9 cellular contexts compared by ENCODE assay signal in genomic region chr15:70093070-70093469, GRCh38. TPM values are rescaled to one million over a fixed set of nuclear protein-coding genes. Genes with fewer than 3 reads are reported as not detected.
A peak's percentile ranks its signal among the peaks of the same experiment; 100 is the strongest.
DNase-seq lines count a peak whose midpoint lies in the region; ATAC-seq, FAIRE-seq and TF ChIP-seq lines count a peak whose summit lies in the region.
"Had no signal": no experiment of that assay in that cellular context is flagged by ENCODE, and none has a peak within 500 bp of the region (broad histone marks: within the 10 kb centered on the region; RNA-seq: fewer than 3 reads in every experiment).

No MANE protein-coding gene starts in this region.

- intact Hi-C loops in activated CD4-positive, alpha-beta memory T cell treated with anti-CD3 and anti-CD28 coated beads for 36 hours (cut with micrococcal nuclease), result no loop called here
- intact Hi-C loops in kidney (cut with DNase I), result no loop called here
- intact Hi-C loops in tibial artery (cut with DNase I; ENCODE audit: low total_unique reads), result loop anchor here (10.0 kb wide), 2 partner anchors 298 to 518 kb away; no protein-coding TSS in a partner anchor

- no peak for DNase-seq in activated T-cell treated with anti-CD3 and anti-CD28 coated beads, Interleukin-2, amount 50 U/mL, for 24 hours
- DNase-seq in activated T-cell treated with anti-CD3 and anti-CD28 coated beads for 4 hours (no peak), kidney (no peak), tibial artery (no peak)
- no peak for DNase-seq in activated CD4-positive, alpha-beta memory T cell treated with anti-CD3 and anti-CD28 coated beads for 36 hours
- DNase-seq: activated gamma-delta T cell had no signal

- FAIRE-seq in kidney (lab: Jason Lieb, UNC), result no peak

- CTCF ChIA-PET in activated CD4-positive, alpha-beta memory T cell treated with anti-CD3 and anti-CD28 coated beads for 36 hours (lab: Charles Lee), result no interaction called here

- H3K27ac ChIP-seq in kidney (ENCODE audit: low read depth in 2 of 2, low read length in 2 of 2) (peak overlapping the region; percentile 48 to 51), tibial artery (peak overlapping the region; percentile 1 to 97)

- H3K4me3 ChIP-seq in kidney (ENCODE audit: low read length in 2 of 2) (peak overlapping the region in 1 of 2 donors; percentile 46), tibial artery (no peak overlapping the region)

- peak overlapping the region in 1 of 2 donors; percentile 59 for H3K9ac ChIP-seq in kidney (ENCODE audit: low read length in 2 of 2)

- ATAC-seq in HG02759 (IDR thresholded peaks at IDR 0.05; ENCODE audit: unreplicated experiment) (no peak), HG03139 (IDR thresholded peaks at IDR 0.05; ENCODE audit: unreplicated experiment) (no peak), HG03159 (IDR thresholded peaks at IDR 0.05; ENCODE audit: unreplicated experiment) (no peak)

- H3K9me3 ChIP-seq in kidney (ENCODE audit: control insufficient read depth in 1 of 2, low read length in 2 of 2) (no peaks in the 10 kb centered on the region), tibial artery (no peaks in the 10 kb centered on the region)

- H3K36me3 Mint-ChIP-seq in activated T-cell treated with anti-CD3 and anti-CD28 coated beads, Interleukin-2, amount 50 U/mL, for 24 hours (ENCODE audit: low read depth), result peaks cover 83% of the 10 kb centered on the region
- peaks cover 66% of the 10 kb centered on the region for H3K36me3 Mint-ChIP-seq in activated CD4-positive, alpha-beta memory T cell treated with anti-CD3 and anti-CD28 coated beads for 36 hours

- H3K27ac Mint-ChIP-seq in activated T-cell treated with anti-CD3 and anti-CD28 coated beads, Interleukin-2, amount 50 U/mL, for 24 hours, result peak overlapping the region; percentile 63
- H3K27ac Mint-ChIP-seq in activated CD4-positive, alpha-beta memory T cell treated with anti-CD3 and anti-CD28 coated beads for 36 hours, result no peak overlapping the region

- no peaks in the 10 kb centered on the region for H3K27me3 Mint-ChIP-seq in activated T-cell treated with anti-CD3 and anti-CD28 coated beads, Interleukin-2, amount 50 U/mL, for 24 hours
- no peaks in the 10 kb centered on the region for H3K27me3 Mint-ChIP-seq in activated CD4-positive, alpha-beta memory T cell treated with anti-CD3 and anti-CD28 coated beads for 36 hours

- no peaks in the 10 kb centered on the region for H3K9me3 Mint-ChIP-seq in activated T-cell treated with anti-CD3 and anti-CD28 coated beads, Interleukin-2, amount 50 U/mL, for 24 hours
- H3K9me3 Mint-ChIP-seq in activated CD4-positive, alpha-beta memory T cell treated with anti-CD3 and anti-CD28 coated beads for 36 hours, result no peaks in the 10 kb centered on the region

- H3K36me3 ChIP-seq in kidney (ENCODE audit: control insufficient read depth in 1 of 2, insufficient read depth in 2 of 2, low read length in 2 of 2), result peaks cover 5 to 8% of the 10 kb centered on the region in 2 donors
- peaks cover 0 to 23% (median 18%) of the 10 kb centered on the region in 3 donors for H3K36me3 ChIP-seq in tibial artery

- H3K4me1 ChIP-seq in kidney (ENCODE audit: control insufficient read depth in 1 of 2, insufficient read depth in 1 of 2, low read depth in 1 of 2, low read length in 2 of 2) (peaks cover 40 to 43% of the 10 kb centered on the region in 2 donors), tibial artery (peaks cover 0 to 69% (median 58%) of the 10 kb centered on the region in 4 donors)

- TF ChIP-seq CTCF in kidney (IDR thresholded peaks at IDR 0.05; ENCODE audit: borderline replicate concordance, extremely low read depth, insufficient read depth), result no peak
- no peak for TF ChIP-seq CTCF in tibial artery (IDR thresholded peaks at IDR 0.05)

- POLR2A ChIA-PET in activated CD4-positive, alpha-beta memory T cell treated with anti-CD3 and anti-CD28 coated beads for 36 hours (lab: Charles Lee), result interaction anchor here (1.6 kb wide), 1 partner anchor 400 kb away, joined by 4 read pairs; no protein-coding TSS in a partner anchor

- peaks cover 68% of the 10 kb centered on the region for H3K4me1 Mint-ChIP-seq in activated T-cell treated with anti-CD3 and anti-CD28 coated beads, Interleukin-2, amount 50 U/mL, for 24 hours (ENCODE audit: low read depth)
- peaks cover 68% of the 10 kb centered on the region for H3K4me1 Mint-ChIP-seq in activated CD4-positive, alpha-beta memory T cell treated with anti-CD3 and anti-CD28 coated beads for 36 hours (ENCODE audit: low read depth)

- peak overlapping the region; percentile 68 for H3K4me3 Mint-ChIP-seq in activated T-cell treated with anti-CD3 and anti-CD28 coated beads, Interleukin-2, amount 50 U/mL, for 24 hours
- H3K4me3 Mint-ChIP-seq in activated CD4-positive, alpha-beta memory T cell treated with anti-CD3 and anti-CD28 coated beads for 36 hours, result peak overlapping the region; percentile 40

- H3K27me3 ChIP-seq in tibial artery, result no peaks in the 10 kb centered on the region

RNA-seq across cellular contexts. Expression of gene TLE3, which starts 4.6 kb away (rescaled TPM):
- 10 to 100 TPM; 85.4 to 95.1 TPM for total RNA-seq in activated CD4-positive, alpha-beta memory T cell treated with anti-CD3 and anti-CD28 coated beads for 36 hours
- 71.7 TPM for total RNA-seq in kidney
- 10.3 TPM for polyA plus RNA-seq in kidney (ENCODE audit: insufficient read depth, low read depth, low replicate concordance)
